18 cellular contexts compared by ENCODE assay signal in genomic region chr5:173385832-173386360, GRCh38.
"Had no signal": no experiment of that assay in that cellular context is flagged by ENCODE, and none has a peak within 500 bp of the region (broad histone marks: within the 10 kb centered on the region; RNA-seq: fewer than 3 reads in every experiment).

No MANE protein-coding gene starts in this region.

- H3K27ac Mint-ChIP-seq: activated CD4-positive, alpha-beta memory T cell treated with anti-CD3 and anti-CD28 coated beads, Interleukin-2, amount 10 ng/mL, durations not matched to agents 7 days and 5 days; activated CD8-positive, alpha-beta memory T cell treated with anti-CD3 and anti-CD28 coated beads, Interleukin-2, amount 10 ng/mL, durations not matched to agents 7 days and 5 days; activated naive CD8-positive, alpha-beta T cell treated with anti-CD3 and anti-CD28 coated beads, Interleukin-2, amount 10 ng/mL, durations not matched to agents 7 days and 5 days; activated T-helper 17 cell treated with anti-CD3 and anti-CD28 coated beads, Interleukin-2, amount 50 U/mL, for 72 hours had no signal

- H3K4me3 ChIP-seq: colonic mucosa, esophagus squamous epithelium, hepatocyte, lung had no signal

- H3K36me3 ChIP-seq: colonic mucosa, esophagus squamous epithelium had no signal

- H2AFZ ChIP-seq: hepatocyte had no signal

- H3K9me3 Mint-ChIP-seq: activated CD4-positive, alpha-beta memory T cell treated with anti-CD3 and anti-CD28 coated beads, Interleukin-2, amount 10 ng/mL, durations not matched to agents 7 days and 5 days; activated naive CD8-positive, alpha-beta T cell treated with anti-CD3 and anti-CD28 coated beads, Interleukin-2, amount 10 ng/mL, durations not matched to agents 7 days and 5 days; activated T-helper 17 cell treated with anti-CD3 and anti-CD28 coated beads, Interleukin-2, amount 50 U/mL, for 72 hours had no signal

- H3K27ac ChIP-seq: colonic mucosa, esophagus squamous epithelium, hepatocyte had no signal

- H3K4me1 ChIP-seq: colonic mucosa, esophagus squamous epithelium had no signal

- H3K27me3 Mint-ChIP-seq: activated CD4-positive, alpha-beta memory T cell treated with anti-CD3 and anti-CD28 coated beads, Interleukin-2, amount 10 ng/mL, durations not matched to agents 7 days and 5 days had no signal

- H3K79me2 ChIP-seq: hepatocyte had no signal

- H3K36me3 Mint-ChIP-seq: activated CD8-positive, alpha-beta memory T cell treated with anti-CD3 and anti-CD28 coated beads, Interleukin-2, amount 10 ng/mL, durations not matched to agents 7 days and 5 days; activated naive CD8-positive, alpha-beta T cell treated with anti-CD3 and anti-CD28 coated beads, Interleukin-2, amount 10 ng/mL, durations not matched to agents 7 days and 5 days had no signal

- H3K4me3 Mint-ChIP-seq: activated CD4-positive, alpha-beta memory T cell treated with anti-CD3 and anti-CD28 coated beads, Interleukin-2, amount 10 ng/mL, durations not matched to agents 7 days and 5 days; activated CD8-positive, alpha-beta memory T cell treated with anti-CD3 and anti-CD28 coated beads, Interleukin-2, amount 10 ng/mL, durations not matched to agents 7 days and 5 days; activated naive CD8-positive, alpha-beta T cell treated with anti-CD3 and anti-CD28 coated beads, Interleukin-2, amount 10 ng/mL, durations not matched to agents 7 days and 5 days; activated T-helper 17 cell treated with anti-CD3 and anti-CD28 coated beads, Interleukin-2, amount 50 U/mL, for 72 hours; central memory CD8-positive, alpha-beta T cell had no signal

- H3K27me3 ChIP-seq: colonic mucosa, esophagus squamous epithelium, hepatocyte had no signal

- DNase-seq: activated CD4-positive, alpha-beta memory T cell treated with anti-CD3 and anti-CD28 coated beads, Interleukin-2, amount 10 ng/mL, durations not matched to agents 7 days and 5 days; activated CD4-positive, alpha-beta T cell treated with anti-CD3 and anti-CD28 coated beads for 48 hours; activated CD4-positive, CD25-positive, alpha-beta regulatory T cell; activated CD8-positive, alpha-beta memory T cell treated with anti-CD3 and anti-CD28 coated beads, Interleukin-2, amount 10 ng/mL, durations not matched to agents 7 days and 5 days; activated naive CD4-positive, alpha-beta T cell treated with Interleukin-2 at 50 U/mL for 16 hours; activated naive CD8-positive, alpha-beta T cell treated with anti-CD3 and anti-CD28 coated beads, Interleukin-2, amount 10 ng/mL, durations not matched to agents 7 days and 5 days; activated T-cell treated with anti-CD3 and anti-CD28 coated beads, Interleukin-2, amount 50 U/mL, for 1 hour; amygdala; colonic mucosa; esophagus squamous epithelium; occipital lobe; posterior cingulate gyrus; stimulated activated naive CD4-positive, alpha-beta T cell; T1000 had no signal

- H3K9me3 ChIP-seq: colonic mucosa, esophagus squamous epithelium had no signal

- H3K4me1 Mint-ChIP-seq: activated CD4-positive, alpha-beta memory T cell treated with anti-CD3 and anti-CD28 coated beads, Interleukin-2, amount 10 ng/mL, durations not matched to agents 7 days and 5 days; activated CD8-positive, alpha-beta memory T cell treated with anti-CD3 and anti-CD28 coated beads, Interleukin-2, amount 10 ng/mL, durations not matched to agents 7 days and 5 days; activated naive CD8-positive, alpha-beta T cell treated with anti-CD3 and anti-CD28 coated beads, Interleukin-2, amount 10 ng/mL, durations not matched to agents 7 days and 5 days; activated T-helper 17 cell treated with anti-CD3 and anti-CD28 coated beads, Interleukin-2, amount 50 U/mL, for 72 hours; central memory CD8-positive, alpha-beta T cell had no signal

- H3K4me2 ChIP-seq: hepatocyte had no signal

- ATAC-seq: activated CD8-positive, alpha-beta memory T cell treated with anti-CD3 and anti-CD28 coated beads, Interleukin-2, amount 10 ng/mL, durations not matched to agents 7 days and 5 days; activated T-helper 17 cell treated with anti-CD3 and anti-CD28 coated beads, Interleukin-2, amount 50 U/mL, for 72 hours had no signal
